ENCODE assay signal across 1 cellular context in the genomic region with DNA sequence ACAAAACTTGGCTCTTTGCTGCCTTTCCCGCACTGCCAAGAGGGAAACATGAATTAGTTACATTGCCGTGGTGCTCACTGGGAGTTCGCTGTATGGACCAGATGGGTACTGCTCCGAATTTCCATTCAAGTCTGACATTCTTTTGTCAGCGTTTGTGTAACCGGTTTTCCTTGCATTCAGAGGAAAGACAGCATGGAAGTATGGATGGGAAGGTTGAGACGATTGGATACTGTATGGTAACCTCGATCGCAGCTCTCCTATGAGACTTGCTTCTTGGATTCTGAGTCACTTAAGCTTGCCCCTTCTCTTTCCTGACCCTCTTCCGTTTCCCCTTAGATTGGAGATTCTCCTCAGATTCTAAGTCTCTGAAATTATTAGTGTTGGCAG.
A peak's percentile ranks its signal among the peaks of the same experiment; 100 is the strongest.
TF ChIP-seq lines count a peak whose summit lies in the region.

No MANE protein-coding gene starts in this region.

TF ChIP-seq in HepG2, 621 proteins besides CTCF, POLR2A, EP300 and RAD21:
- TF ChIP-seq, protein P1, sequence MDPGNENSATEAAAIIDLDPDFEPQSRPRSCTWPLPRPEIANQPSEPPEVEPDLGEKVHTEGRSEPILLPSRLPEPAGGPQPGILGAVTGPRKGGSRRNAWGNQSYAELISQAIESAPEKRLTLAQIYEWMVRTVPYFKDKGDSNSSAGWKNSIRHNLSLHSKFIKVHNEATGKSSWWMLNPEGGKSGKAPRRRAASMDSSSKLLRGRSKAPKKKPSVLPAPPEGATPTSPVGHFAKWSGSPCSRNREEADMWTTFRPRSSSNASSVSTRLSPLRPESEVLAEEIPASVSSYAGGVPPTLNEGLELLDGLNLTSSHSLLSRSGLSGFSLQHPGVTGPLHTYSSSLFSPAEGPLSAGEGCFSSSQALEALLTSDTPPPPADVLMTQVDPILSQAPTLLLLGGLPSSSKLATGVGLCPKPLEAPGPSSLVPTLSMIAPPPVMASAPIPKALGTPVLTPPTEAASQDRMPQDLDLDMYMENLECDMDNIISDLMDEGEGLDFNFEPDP (CRISPR knock-in tag; conservative IDR thresholded peaks at IDR 0.05): 0 out of 2 replicates have a peak, but pooled peaks have one; percentile 13
- 0 out of 2 replicates have a peak, but pooled peaks have one; percentile 37 for TF ChIP-seq ZNF138 (CRISPR knock-in tag; IDR thresholded peaks at IDR 0.05; ENCODE audit: low read depth)
- TF ChIP-seq, protein P2, sequence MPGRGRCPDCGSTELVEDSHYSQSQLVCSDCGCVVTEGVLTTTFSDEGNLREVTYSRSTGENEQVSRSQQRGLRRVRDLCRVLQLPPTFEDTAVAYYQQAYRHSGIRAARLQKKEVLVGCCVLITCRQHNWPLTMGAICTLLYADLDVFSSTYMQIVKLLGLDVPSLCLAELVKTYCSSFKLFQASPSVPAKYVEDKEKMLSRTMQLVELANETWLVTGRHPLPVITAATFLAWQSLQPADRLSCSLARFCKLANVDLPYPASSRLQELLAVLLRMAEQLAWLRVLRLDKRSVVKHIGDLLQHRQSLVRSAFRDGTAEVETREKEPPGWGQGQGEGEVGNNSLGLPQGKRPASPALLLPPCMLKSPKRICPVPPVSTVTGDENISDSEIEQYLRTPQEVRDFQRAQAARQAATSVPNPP (CRISPR knock-in tag; IDR thresholded peaks at IDR 0.05): no peak
- no peak for TF ChIP-seq NONO (IDR thresholded peaks at IDR 0.05)
- TF ChIP-seq NONO (CRISPR knock-in tag; conservative IDR thresholded peaks at IDR 0.05): 0 out of 2 replicates have a peak, but pooled peaks have one; percentile 7
- TF ChIP-seq ZBTB42 (CRISPR knock-in tag; IDR thresholded peaks at IDR 0.05): 0 out of 2 replicates have a peak, but pooled peaks have one; percentile 2
- TF ChIP-seq ZNF775 (CRISPR knock-in tag; IDR thresholded peaks at IDR 0.05; ENCODE audit: borderline replicate concordance): no peak
- TF ChIP-seq HNF4G (IDR thresholded peaks at IDR 0.05; ENCODE audit: borderline replicate concordance, low read depth, low read length): no peak
- TF ChIP-seq HNF4G (CRISPR knock-in tag; IDR thresholded peaks at IDR 0.05; ENCODE audit: borderline replicate concordance, low read depth): 0 out of 2 replicates have a peak, but pooled peaks have one; percentile 2
